Comparison of ENCODE assay signal across 8 cellular contexts in genomic region chr22:30356392-30357230, GRCh38. TPM values are rescaled to one million over a fixed set of nuclear protein-coding genes. Genes with fewer than 3 reads are reported as not detected.
DNase-seq lines count a peak whose midpoint lies in the region; ATAC-seq and TF ChIP-seq lines count a peak whose summit lies in the region.

TSS of gene CCDC157 (plus strand) at chr22:30357007. CDS start at chr22:30366001, 8,994 bp downstream.
TSS of gene SF3A1 (minus strand) at chr22:30356894. CDS start at chr22:30356792, 102 bp downstream.

- TF ChIP-seq CTCF in prostate gland (IDR thresholded peaks at IDR 0.05) = peak in 2 of 4 experiments; percentile 29

- H3K27ac Mint-ChIP-seq in T-helper 1 cell treated with Interleukin-12 subunit alpha and Interleukin-12 subunit beta and Interleukin-4 antibody, amounts not matched to agents 30 μg/mL and 1 μg/mL, for 36 hours = peak within 1 kb of the TSS; percentile 86

- peak within 1 kb of the TSS; percentile 58 to 68 for H3K4me3 ChIP-seq in prostate gland

- peak; percentile 85 for TF ChIP-seq POLR2A in prostate gland (IDR thresholded peaks at IDR 0.05)

- intact Hi-C loops in left ventricle myocardium superior (cut with micrococcal nuclease) = no loop called here
- intact Hi-C loops in prostate gland (cut with DNase I) = loop anchor here (2.0 kb wide), 2 partner anchors 30 to 68 kb away; partner anchors contain the start of genes CASTOR1 and RNF215

- ATAC-seq in GM18498 (IDR thresholded peaks at IDR 0.05; ENCODE audit: unreplicated experiment) = peak; percentile 95
- ATAC-seq in HG02852 (IDR thresholded peaks at IDR 0.05; ENCODE audit: unreplicated experiment) = peak; percentile 88
- ATAC-seq in left ventricle myocardium superior = peak; percentile 99

- H3K27ac ChIP-seq in prostate gland = peak within 1 kb of the TSS; percentile 93

- H3K36me3 ChIP-seq in prostate gland = peaks cover 0 to 14% of the 10 kb centered on the region in 2 donors

- WGBS in prostate gland = under 1% methylated on average over 82 of the region's 93 CpGs

- peaks cover 10% of the 10 kb centered on the region for H3K4me1 ChIP-seq in prostate gland (replicated peaks)

- no peaks in the 10 kb centered on the region for H3K27me3 ChIP-seq in prostate gland (replicated peaks; ENCODE audit: insufficient read depth)

- peak; percentile 50 for DNase-seq in NCI-H146 treated with DMSO at 0.1 percent for 48 hours (lab: John Stamatoyannopoulos, UW; ENCODE audit: unreplicated experiment)
- peak; percentile 36 to 94 (median 85) for DNase-seq in amygdala (lab: John Stamatoyannopoulos, UW)
- DNase-seq in left ventricle myocardium superior = peak; percentile 94
- DNase-seq in prostate gland (ENCODE audit: low spot score) = peak; percentile 85
- DNase-seq in ureter (ENCODE audit: low spot score) = peak; percentile 89

- H3K27me3 Mint-ChIP-seq in T-helper 1 cell treated with Interleukin-12 subunit alpha and Interleukin-12 subunit beta and Interleukin-4 antibody, amounts not matched to agents 30 μg/mL and 1 μg/mL, for 36 hours (ENCODE audit: low read depth) = peaks cover 5% of the 10 kb centered on the region

- H3K9me3 Mint-ChIP-seq in T-helper 1 cell treated with Interleukin-12 subunit alpha and Interleukin-12 subunit beta and Interleukin-4 antibody, amounts not matched to agents 30 μg/mL and 1 μg/mL, for 36 hours = no peaks in the 10 kb centered on the region

- peaks cover 24% of the 10 kb centered on the region for H3K36me3 Mint-ChIP-seq in T-helper 1 cell treated with Interleukin-12 subunit alpha and Interleukin-12 subunit beta and Interleukin-4 antibody, amounts not matched to agents 30 μg/mL and 1 μg/mL, for 36 hours (ENCODE audit: low read depth)

- H3K4me1 Mint-ChIP-seq in T-helper 1 cell treated with Interleukin-12 subunit alpha and Interleukin-12 subunit beta and Interleukin-4 antibody, amounts not matched to agents 30 μg/mL and 1 μg/mL, for 36 hours (ENCODE audit: low read depth) = peaks cover 26% of the 10 kb centered on the region

- H3K9me3 ChIP-seq in prostate gland = no peaks in the 10 kb centered on the region

- peak within 1 kb of the TSS; percentile 91 for H3K4me3 Mint-ChIP-seq in T-helper 1 cell treated with Interleukin-12 subunit alpha and Interleukin-12 subunit beta and Interleukin-4 antibody, amounts not matched to agents 30 μg/mL and 1 μg/mL, for 36 hours

RNA-seq across cellular contexts. Expression of gene CCDC157, which starts in this region (rescaled TPM):
- 0.37 TPM for total RNA-seq in left ventricle myocardium superior
- total RNA-seq in prostate gland = 10 to 100 TPM in 1 of 2 donors, 1 to 10 TPM in 1; 3.5 to 28.6 TPM
- total RNA-seq in ureter = 3.3 TPM

RNA-seq across cellular contexts. Expression of gene SF3A1, which starts in this region (rescaled TPM):
- total RNA-seq in left ventricle myocardium superior (104 TPM), prostate gland (100 to 1,000 TPM; 108 to 134 TPM), ureter (193 TPM)

Comparison
In these comparisons a context has a peak if more than half of its experiments do, and no peak if none do; other contexts are left out.
1. Peak in every context shown above with its lines: DNase-seq, ATAC-seq, H3K4me3 ChIP-seq and H3K27ac ChIP-seq.